14 cellular contexts compared by ENCODE assay signal in the genomic region with DNA sequence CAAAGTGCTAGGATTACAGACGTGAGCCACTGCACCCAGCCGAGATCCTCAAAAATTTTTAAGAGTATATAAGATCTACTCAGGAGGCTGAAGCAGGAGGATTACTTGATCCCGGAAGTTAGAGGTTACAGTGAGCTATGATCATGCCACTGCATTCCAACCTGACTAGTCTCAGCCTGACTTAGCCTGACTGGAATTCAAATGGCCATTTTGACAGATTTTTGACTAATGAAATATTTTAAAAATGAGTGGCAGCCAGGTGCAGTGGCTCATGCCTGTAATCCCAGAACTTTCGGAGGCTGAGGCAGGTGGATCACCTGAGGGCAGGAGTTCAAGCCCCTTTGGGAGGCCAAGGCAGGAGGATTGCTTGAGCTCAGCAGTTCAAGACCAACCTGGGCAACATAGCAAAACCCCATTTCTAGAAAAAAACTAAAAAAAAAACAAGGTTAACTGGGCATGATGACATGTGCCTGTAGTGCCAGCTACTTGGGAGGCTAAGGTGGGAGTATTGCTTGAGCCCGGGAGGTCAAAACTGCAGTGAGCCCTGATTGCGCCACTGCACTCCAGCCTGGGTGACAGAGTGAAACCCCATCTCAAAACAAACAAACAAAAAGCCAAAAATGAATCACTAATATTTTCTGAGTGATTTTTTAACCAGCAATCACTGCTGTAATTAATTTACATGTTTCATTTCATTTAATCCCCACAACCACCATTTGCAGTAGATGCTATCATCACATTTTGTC. TPM values are rescaled to one million over a fixed set of nuclear protein-coding genes. Genes with fewer than 3 reads are reported as not detected.
A peak's percentile ranks its signal among the peaks of the same experiment; 100 is the strongest.
DNase-seq lines count a peak whose midpoint lies in the region; ATAC-seq and TF ChIP-seq lines count a peak whose summit lies in the region.
"Had no signal": no experiment of that assay in that cellular context is flagged by ENCODE, and none has a peak within 500 bp of the region (broad histone marks: within the 10 kb centered on the region; RNA-seq: fewer than 3 reads in every experiment).

No MANE protein-coding gene starts in this region.

- H3K9me3 ChIP-seq in PC-3 (ENCODE audit: low read length): no peaks in the 10 kb centered on the region

- H3F3A ChIP-seq in PC-3 (ENCODE audit: low read length, unreplicated experiment): no peaks in the 10 kb centered on the region

- H3K4me3 ChIP-seq in AG10803 (ENCODE audit: low read length) (no peak overlapping the region), PC-3 (ENCODE audit: low read length) (no peak overlapping the region)

- no peaks in the 10 kb centered on the region for H3K9me3 Mint-ChIP-seq in activated CD8-positive, alpha-beta T cell treated with anti-CD3 and anti-CD28 coated beads, Interleukin-2, amount 10 ng/mL, durations not matched to agents 7 days and 5 days (ENCODE audit: insufficient read depth)
- H3K9me3 Mint-ChIP-seq: activated T-helper 17 cell treated with anti-CD3 and anti-CD28 coated beads, Interleukin-2, amount 50 U/mL, for 72 hours had no signal

- H3K27ac ChIP-seq in PC-3 (ENCODE audit: low read length) (peak overlapping the region; percentile 70), epithelial cell of prostate (peak overlapping the region; percentile 99)
- H3K27ac ChIP-seq: C4-2B had no signal

- H3K4me1 ChIP-seq in PC-3 (ENCODE audit: insufficient read depth, low read length): peaks cover 70% of the 10 kb centered on the region

- DNase-seq in AG10803 (ENCODE audit: low read depth): peak; percentile 80
- DNase-seq in PC-3: peak; percentile 89
- DNase-seq in epithelial cell of prostate (ENCODE audit: low read depth, low spot score): peak; percentile 66
- DNase-seq in non-pigmented ciliary epithelial cell (ENCODE audit: low read depth): peak; percentile 81
- no peak for DNase-seq in activated CD8-positive, alpha-beta T cell treated with anti-CD3 and anti-CD28 coated beads, Interleukin-2, amount 10 ng/mL, durations not matched to agents 7 days and 5 days
- no peak for DNase-seq in DMS 273 treated with DMSO at 0.1 percent for 48 hours (lab: John Stamatoyannopoulos, UW)
- DNase-seq in NCI-H524 (lab: John Stamatoyannopoulos, UW): no peak
- DNase-seq: activated CD4-positive, CD25-positive, alpha-beta regulatory T cell; central memory CD4-positive, alpha-beta T cell; Right ventricle myocardium superior; stimulated activated CD4-positive, alpha-beta T cell treated with anti-CD3 and anti-CD28 coated beads, Interleukin-15, amount 100 ng/mL, for 24 hours had no signal

- peaks cover 17% of the 10 kb centered on the region for H3K36me3 ChIP-seq in PC-3 (ENCODE audit: low read depth, low read length)

- H3K36me3 Mint-ChIP-seq in activated CD8-positive, alpha-beta T cell treated with anti-CD3 and anti-CD28 coated beads, Interleukin-2, amount 10 ng/mL, durations not matched to agents 7 days and 5 days (ENCODE audit: low read depth): peaks cover 39% of the 10 kb centered on the region

- CTCF ChIA-PET in PC-3 (lab: Charles Lee): interaction anchor here (0.6 to 2.5 kb wide), 4 partner anchors 29 to 370 kb away, joined by 3 to 28 read pairs (median 10); no protein-coding TSS in a partner anchor
- CTCF ChIA-PET in activated CD8-positive, alpha-beta T cell treated with anti-CD3 and anti-CD28 coated beads, Interleukin-2, amount 10 ng/mL, durations not matched to agents 7 days and 5 days (lab: Charles Lee): interaction anchor here (0.8 to 10.4 kb wide), 21 partner anchors 9 to 93 kb away, joined by 3 to 127 read pairs (median 4); a partner anchor contains a TSS

- peak overlapping the region; percentile 0; the same call in 1 of the 2 replicates for H3K9ac ChIP-seq in PC-3 (ENCODE audit: low read length)

- ATAC-seq in PC-3: 0 out of 2 replicates have a peak, but pooled peaks have one; percentile 2
- ATAC-seq in activated CD4-positive, CD25-positive, alpha-beta regulatory T cell treated with anti-CD3 and anti-CD28 coated beads, Interleukin-2, amount 50 U/mL, for 24 hours: no peak
- ATAC-seq in activated CD8-positive, alpha-beta T cell treated with anti-CD3 and anti-CD28 coated beads, Interleukin-2, amount 10 ng/mL, durations not matched to agents 7 days and 5 days: no peak
- ATAC-seq: activated T-helper 17 cell treated with anti-CD3 and anti-CD28 coated beads, Interleukin-2, amount 50 U/mL, for 72 hours had no signal

- intact Hi-C loops in PC-3 (cut with micrococcal nuclease): loop anchor here (2.0 to 10.0 kb wide), 4 partner anchors 35 to 447 kb away; no protein-coding TSS in a partner anchor

- no peak overlapping the region for H3K4me2 ChIP-seq in PC-3 (ENCODE audit: low read length)

- no peaks in the 10 kb centered on the region for H3K9me2 ChIP-seq in PC-3 (replicated peaks; ENCODE audit: low read length)

- TF ChIP-seq CTCF in AG10803 (conservative IDR thresholded peaks at IDR 0.05; ENCODE audit: low read length) (no peak), PC-3 (conservative IDR thresholded peaks at IDR 0.05; ENCODE audit: low read depth, low read length) (no peak)

- no peaks in the 10 kb centered on the region for H3K27me3 Mint-ChIP-seq in activated CD8-positive, alpha-beta T cell treated with anti-CD3 and anti-CD28 coated beads, Interleukin-2, amount 10 ng/mL, durations not matched to agents 7 days and 5 days (ENCODE audit: low read depth)
- H3K27me3 Mint-ChIP-seq: activated T-helper 17 cell treated with anti-CD3 and anti-CD28 coated beads, Interleukin-2, amount 50 U/mL, for 72 hours had no signal

- H3K79me2 ChIP-seq in PC-3 (ENCODE audit: low read length): peaks cover 10% of the 10 kb centered on the region; the same call in 1 of the 2 replicates

- no peak overlapping the region for H3K4me3 Mint-ChIP-seq in activated CD8-positive, alpha-beta T cell treated with anti-CD3 and anti-CD28 coated beads, Interleukin-2, amount 10 ng/mL, durations not matched to agents 7 days and 5 days
- H3K4me3 Mint-ChIP-seq: activated T-helper 17 cell treated with anti-CD3 and anti-CD28 coated beads, Interleukin-2, amount 50 U/mL, for 72 hours had no signal

- POLR2A ChIA-PET in PC-3 (lab: Charles Lee; ENCODE audit: unreplicated experiment): interaction anchor here (0.6 kb wide), 1 partner anchor 83 kb away, joined by 5 read pairs; no protein-coding TSS in a partner anchor
- POLR2A ChIA-PET in activated CD8-positive, alpha-beta T cell treated with anti-CD3 and anti-CD28 coated beads, Interleukin-2, amount 10 ng/mL, durations not matched to agents 7 days and 5 days (lab: Charles Lee): no interaction called here

- H3K27me3 ChIP-seq in PC-3 (ENCODE audit: low read length): no peaks in the 10 kb centered on the region

- no peak overlapping the region for H2AFZ ChIP-seq in PC-3 (ENCODE audit: low read length)

- H3K4me1 Mint-ChIP-seq in activated CD8-positive, alpha-beta T cell treated with anti-CD3 and anti-CD28 coated beads, Interleukin-2, amount 10 ng/mL, durations not matched to agents 7 days and 5 days (ENCODE audit: low read depth): peaks cover 32% of the 10 kb centered on the region

- H4K20me1 ChIP-seq in PC-3 (ENCODE audit: low read length): no peaks in the 10 kb centered on the region

- H3K27ac Mint-ChIP-seq in activated CD8-positive, alpha-beta T cell treated with anti-CD3 and anti-CD28 coated beads, Interleukin-2, amount 10 ng/mL, durations not matched to agents 7 days and 5 days: no peak overlapping the region

- no TSS peak for BruUV-seq in PC-3 (replicated peaks; lab: Mats Ljungman, UMichigan)

RNA-seq across cellular contexts. Expression of a gene that starts 16.6 kb away (rescaled TPM):
- 81.4 and 122 TPM in 2 replicates for total RNA-seq in PC-3 (2014; rRNA removed)
- 10 to 100 TPM; 45.2 to 46.6 TPM for total RNA-seq in activated CD8-positive, alpha-beta T cell treated with anti-CD3 and anti-CD28 coated beads, Interleukin-2, amount 10 ng/mL, durations not matched to agents 7 days and 5 days

RNA-seq across cellular contexts. Expression of a gene that starts 29.9 kb away (rescaled TPM):
- 133 and 157 TPM in 2 replicates for total RNA-seq in PC-3 (2014; rRNA removed)
- 100 to 1,000 TPM; 193 to 213 TPM for total RNA-seq in activated CD8-positive, alpha-beta T cell treated with anti-CD3 and anti-CD28 coated beads, Interleukin-2, amount 10 ng/mL, durations not matched to agents 7 days and 5 days

RNA-seq across cellular contexts. Expression of a gene that starts 55.1 kb away (rescaled TPM):
- 0.86 and 2.7 TPM in 2 replicates for total RNA-seq in PC-3 (2014; rRNA removed)
- not detected for total RNA-seq in activated CD8-positive, alpha-beta T cell treated with anti-CD3 and anti-CD28 coated beads, Interleukin-2, amount 10 ng/mL, durations not matched to agents 7 days and 5 days

Comparison
In these comparisons a context has a peak if more than half of its experiments do, and no peak if none do; other contexts are left out.
1. DNase-seq: peak in AG10803 (single experiment), PC-3 (single experiment), epithelial cell of prostate (single experiment) and non-pigmented ciliary epithelial cell (single experiment); none in activated CD8-positive, alpha-beta T cell treated with anti-CD3 and anti-CD28 coated beads, Interleukin-2, amount 10 ng/mL, durations not matched to agents 7 days and 5 days (single experiment), DMS 273 treated with DMSO at 0.1 percent for 48 hours (single experiment) and NCI-H524 (0 of 2).